Comparison of ENCODE assay signal across 2 cellular contexts in genomic region chr6:10847684-10848083, GRCh38.
TF ChIP-seq lines count a peak whose summit lies in the region.

No MANE protein-coding gene starts in this region.

TF ChIP-seq in Ishikawa, 13 proteins besides CTCF, POLR2A, EP300 and RAD21:
- TF ChIP-seq YY1 (IDR thresholded peaks at IDR 0.05; ENCODE audit: low read depth) (no peak), NFIC (IDR thresholded peaks at IDR 0.05) (no peak), EGR1 (IDR thresholded peaks at IDR 0.05) (no peak), TAF1 (IDR thresholded peaks at IDR 0.05; ENCODE audit: low read depth) (no peak), CREB1 (IDR thresholded peaks at IDR 0.05; ENCODE audit: low read depth) (no peak), REST (IDR thresholded peaks at IDR 0.05; ENCODE audit: low read depth) (no peak), TCF12 (IDR thresholded peaks at IDR 0.05; ENCODE audit: low read depth) (no peak), MAX (IDR thresholded peaks at IDR 0.05) (no peak), CEBPB (IDR thresholded peaks at IDR 0.05) (no peak), TEAD4 (IDR thresholded peaks at IDR 0.05) (no peak), USF1 (IDR thresholded peaks at IDR 0.05) (no peak), FOXM1 (IDR thresholded peaks at IDR 0.05; ENCODE audit: borderline replicate concordance, low read depth) (no peak), ZBTB7A (IDR thresholded peaks at IDR 0.05; ENCODE audit: low read depth) (no peak)

TF ChIP-seq in GM12878, 131 proteins besides CTCF, POLR2A, EP300 and RAD21 (continued from another document):
- TF ChIP-seq SMC3 (IDR thresholded peaks at IDR 0.05; ENCODE audit: borderline replicate concordance, low read length) (peak; percentile 39; the same call in 1 of the 2 replicates), ZNF384 (IDR thresholded peaks at IDR 0.05; ENCODE audit: borderline replicate concordance, low read depth, low read length) (peak; percentile 54; the same call in 1 of the 2 replicates), SKIL (IDR thresholded peaks at IDR 0.05; ENCODE audit: low read depth, poor library complexity, severe bottlenecking) (no peak), STAT1 (conservative IDR thresholded peaks at IDR 0.05) (no peak), POLR2AphosphoS5 (IDR thresholded peaks at IDR 0.05; ENCODE audit: low read length) (no peak), MEF2A (IDR thresholded peaks at IDR 0.05; ENCODE audit: insufficient read depth, low read depth, low read length) (no peak)
